In genomic region chr7:28981282-28981555, GRCh38 we compare ENCODE assay signal across 22 cellular contexts. TPM values are rescaled to one million over a fixed set of nuclear protein-coding genes. Genes with fewer than 3 reads are reported as not detected.
DNase-seq lines count a peak whose midpoint lies in the region; ATAC-seq and TF ChIP-seq lines count a peak whose summit lies in the region.
"Had no signal": no experiment of that assay in that cellular context is flagged by ENCODE, and none has a peak within 500 bp of the region (broad histone marks: within the 10 kb centered on the region; RNA-seq: fewer than 3 reads in every experiment).

No MANE protein-coding gene starts in this region.

- no peak overlapping the region for H4K91ac ChIP-seq in trophoblast cell (ENCODE audit: low read depth, low read length)

- CTCF ChIA-PET in mammary epithelial cell (lab: Charles Lee; ENCODE audit: low non-redundant PET), result no interaction called here

- H3K4me1 ChIP-seq in mammary epithelial cell (ENCODE audit: insufficient read depth, low read length) (peaks cover 28% of the 10 kb centered on the region), trophoblast cell (ENCODE audit: control insufficient read depth in 1 of 2, insufficient read depth in 2 of 2, low read length in 2 of 2) (peaks cover 22 to 36% of the 10 kb centered on the region in 2 experiments)

- no peak overlapping the region for H3K23ac ChIP-seq in trophoblast cell (ENCODE audit: low read length)

- H3K36me3 ChIP-seq in mammary epithelial cell (ENCODE audit: insufficient read depth, low read length), result no peaks in the 10 kb centered on the region
- no peaks in the 10 kb centered on the region for H3K36me3 ChIP-seq in trophoblast cell (ENCODE audit: control insufficient read depth in 1 of 2, insufficient read depth in 2 of 2, low read length in 2 of 2)
- H3K36me3 ChIP-seq: SJSA1 had no signal

- no peak for TF ChIP-seq CTCF in mammary epithelial cell (conservative IDR thresholded peaks at IDR 0.05 in 1 of 2, IDR thresholded peaks at IDR 0.05 in 1 of 2; ENCODE audit: extremely low read depth in 1 of 2, insufficient read depth in 1 of 2, low read depth in 1 of 2, low read length in 2 of 2)

- ATAC-seq in HG02938 (IDR thresholded peaks at IDR 0.05; ENCODE audit: unreplicated experiment), result no peak
- ATAC-seq: CD8-positive, alpha-beta T cell; Panc1 had no signal

- peak; percentile 77 for DNase-seq in NCI-H82 treated with DMSO at 0.1 percent for 48 hours (lab: John Stamatoyannopoulos, UW; ENCODE audit: unreplicated experiment)
- no peak for DNase-seq in NCI-H82 (lab: John Stamatoyannopoulos, UW)
- no peak for DNase-seq in mammary epithelial cell
- peak; percentile 44 for DNase-seq in inferior parietal cortex (ENCODE audit: extremely low spot score)
- DNase-seq in trophoblast cell, result peak in 1 of 2 donors; percentile 61
- no peak for DNase-seq in HK-2 (ENCODE audit: unreplicated experiment)
- DNase-seq in activated effector memory CD4-positive, alpha-beta T cell treated with Interleukin-2 at 50 U/mL for 16 hours, result no peak
- DNase-seq: Calu3; CD8-positive, alpha-beta T cell; H7; KBM-7; NCI-H1092; NCI-H1436; NCI-H1930; NCI-H2227 treated with DMSO at 0.1 percent for 48 hours; NCI-H510A treated with DMSO at 0.1 percent for 48 hours; NCI-H748 treated with DMSO at 0.1 percent for 48 hours had no signal

- H3K79me2 ChIP-seq in mammary epithelial cell (ENCODE audit: insufficient read depth, low read length) (no peaks in the 10 kb centered on the region), trophoblast cell (ENCODE audit: control insufficient read depth, insufficient read depth, low read length, poor library complexity) (peaks cover 6% of the 10 kb centered on the region)

- H3K14ac ChIP-seq in trophoblast cell (ENCODE audit: low read length), result no peak overlapping the region

- H3K27ac ChIP-seq in mammary epithelial cell (ENCODE audit: insufficient read depth, low read depth, low read length) (no peak overlapping the region), trophoblast cell (ENCODE audit: low read depth, low read length) (peak overlapping the region; percentile 85)
- H3K27ac ChIP-seq: 22Rv1, SJSA1 had no signal

- H2AK5ac ChIP-seq in trophoblast cell (ENCODE audit: low read length), result no peak overlapping the region

- H3K79me1 ChIP-seq in trophoblast cell (ENCODE audit: low read length), result peaks cover 31% of the 10 kb centered on the region

- H3K4me3 ChIP-seq in mammary epithelial cell (replicated peaks in 1 of 3; ENCODE audit: insufficient read depth in 1 of 3, low read depth in 2 of 3, low read length in 3 of 3) (no peak overlapping the region), trophoblast cell (ENCODE audit: low read depth, low read length) (no peak overlapping the region)
- H3K4me3 ChIP-seq: SJSA1 had no signal

- dilution Hi-C loops in mammary epithelial cell (cut with HindIII; ENCODE audit: low sequenced_read_pairs), result no loop called here

- in situ Hi-C loops in mammary epithelial cell (cut with MboI; ENCODE audit: low sequenced_read_pairs in 2 of 2), result no loop called here

- H4K8ac ChIP-seq in trophoblast cell (ENCODE audit: low read depth, low read length), result no peak overlapping the region

- WGBS in mammary epithelial cell (ENCODE audit: low coverage, missing lambda C conversion rate), result 41% methylated on average over 2 of the region's 2 CpGs
- no CpG with 5 or more reads among the region's 2 CpGs for WGBS in trophoblast cell (ENCODE audit: extremely low coverage, insufficient coverage, insufficient read length)

- H2BK12ac ChIP-seq in trophoblast cell (ENCODE audit: low read length), result no peak overlapping the region

- no TSS peak for BruUV-seq in mammary epithelial cell (replicated peaks; lab: Mats Ljungman, UMichigan)

- H2BK5ac ChIP-seq in trophoblast cell (ENCODE audit: low read depth, low read length, poor library complexity), result peak overlapping the region; percentile 48

- no peak overlapping the region for H3K4ac ChIP-seq in trophoblast cell (ENCODE audit: low read depth, low read length)

- no peaks in the 10 kb centered on the region for H3K27me3 ChIP-seq in mammary epithelial cell (ENCODE audit: insufficient read depth, low read length)
- H3K27me3 ChIP-seq in trophoblast cell (ENCODE audit: insufficient read depth, low read length), result no peaks in the 10 kb centered on the region
- H3K27me3 ChIP-seq: SJSA1 had no signal

- no peak overlapping the region for H3K18ac ChIP-seq in trophoblast cell (ENCODE audit: low read length)

- peak overlapping the region; percentile 35 for H2BK120ac ChIP-seq in trophoblast cell (ENCODE audit: insufficient read depth, low read length, poor library complexity)

- peak overlapping the region; percentile 21 for H3K4me2 ChIP-seq in mammary epithelial cell (ENCODE audit: insufficient read depth, low read depth, low read length)
- no peak overlapping the region for H3K4me2 ChIP-seq in trophoblast cell (ENCODE audit: low read length)

- H4K20me1 ChIP-seq in mammary epithelial cell (ENCODE audit: insufficient read depth, low read length), result no peaks in the 10 kb centered on the region

- no peak overlapping the region for H4K12ac ChIP-seq in trophoblast cell (ENCODE audit: low read depth, low read length)

- H2AFZ ChIP-seq in mammary epithelial cell (ENCODE audit: low read depth, low read length) (no peak overlapping the region), trophoblast cell (ENCODE audit: insufficient read depth, low read length, poor library complexity) (no peak overlapping the region)

- intact Hi-C loops in mammary epithelial cell (cut with micrococcal nuclease), result no loop called here

- H3K9ac ChIP-seq in mammary epithelial cell (ENCODE audit: insufficient read depth, low read length) (no peak overlapping the region), trophoblast cell (ENCODE audit: low read length) (no peak overlapping the region)

- H3K9me3 ChIP-seq in mammary epithelial cell (replicated peaks; ENCODE audit: insufficient read depth, low read length), result peaks cover 5% of the 10 kb centered on the region
- no peaks in the 10 kb centered on the region for H3K9me3 ChIP-seq in trophoblast cell (ENCODE audit: insufficient read depth, low read depth, low read length)
- H3K9me3 ChIP-seq: SJSA1 had no signal

RNA-seq across cellular contexts. Expression of gene TRIL, which starts 23.1 kb away (rescaled TPM):
- total RNA-seq in mammary epithelial cell, result 1 to 10 TPM in 1 of 2 donors, not detected in 1; 4.5 TPM
- 0.01 TPM for polyA plus RNA-seq in mammary epithelial cell
- polyA minus RNA-seq in mammary epithelial cell, result 0.10 TPM
- 24.9 and 29.2 TPM in 2 replicates for polyA plus RNA-seq in trophoblast cell (2013)
- total RNA-seq: CD8-positive, alpha-beta T cell; HT1080 had no signal

Comparison
In these comparisons a context has a peak if more than half of its experiments do, and no peak if none do; other contexts are left out.
1. DNase-seq: peak in NCI-H82 treated with DMSO at 0.1 percent for 48 hours (single experiment) and inferior parietal cortex (single experiment); none in NCI-H82 (single experiment), mammary epithelial cell (single experiment), HK-2 (single experiment) and activated effector memory CD4-positive, alpha-beta T cell treated with Interleukin-2 at 50 U/mL for 16 hours (single experiment).